In genomic region chr12:50055831-50056628, GRCh38 we compare ENCODE assay signal across 8 cellular contexts. TPM values are rescaled to one million over a fixed set of nuclear protein-coding genes. Genes with fewer than 3 reads are reported as not detected.
DNase-seq lines count a peak whose midpoint lies in the region; ATAC-seq, FAIRE-seq and TF ChIP-seq lines count a peak whose summit lies in the region.

No MANE protein-coding gene starts in this region.

- ATAC-seq in CD8-positive, alpha-beta T cell: peak; percentile 56
- ATAC-seq in HG02610 (IDR thresholded peaks at IDR 0.05; ENCODE audit: unreplicated experiment): peak; percentile 41

- H3K36me3 Mint-ChIP-seq in CD8-positive, alpha-beta T cell: peaks cover 4% of the 10 kb centered on the region

- TF ChIP-seq POLR2A in ovary (IDR thresholded peaks at IDR 0.05) (no peak), vagina (IDR thresholded peaks at IDR 0.05) (no peak)

- peak; percentile 24 to 72 (median 54) for DNase-seq in CD8-positive, alpha-beta T cell
- peak; percentile 51 for DNase-seq in OCI-M2 (lab: John Stamatoyannopoulos, UW; ENCODE audit: unreplicated experiment)
- peak; percentile 34 for DNase-seq in activated T-helper 9 cell treated with anti-CD3 and anti-CD28 coated beads, Interleukin-2, amount 50 U/mL, for 16 hours (ENCODE audit: low read depth)
- DNase-seq in frontal cortex (ENCODE audit: low spot score in 2 of 2): peak; percentile 77 to 81
- peak in 4 of 5 donors; percentile 48 to 59 (median 54) for DNase-seq in ovary
- DNase-seq in vagina (ENCODE audit: extremely low spot score in 2 of 2): no peak
- no peak for DNase-seq in SKM-1 (lab: John Stamatoyannopoulos, UW; ENCODE audit: unreplicated experiment)

- H3K27me3 ChIP-seq in CD8-positive, alpha-beta T cell (ENCODE audit: insufficient read depth, low read length): peaks cover 9% of the 10 kb centered on the region
- H3K27me3 ChIP-seq in ovary: no peaks in the 10 kb centered on the region
- no peaks in the 10 kb centered on the region for H3K27me3 ChIP-seq in vagina

- POLR2A ChIA-PET in CD8-positive, alpha-beta T cell (lab: Charles Lee): no interaction called here

- peak; percentile 95 for TF ChIP-seq CTCF in CD8-positive, alpha-beta T cell (IDR thresholded peaks at IDR 0.05)
- TF ChIP-seq CTCF in ovary (IDR thresholded peaks at IDR 0.05) (peak; percentile 62 to 87 (median 77)), vagina (IDR thresholded peaks at IDR 0.05) (peak; percentile 69 to 89 (median 87))

- H3K27ac ChIP-seq in CD8-positive, alpha-beta T cell (ENCODE audit: low read depth, low read length): no peak overlapping the region
- H3K27ac ChIP-seq in ovary (no peak overlapping the region), vagina (no peak overlapping the region)

- intact Hi-C loops in CD8-positive, alpha-beta T cell (cut with DNase I, micrococcal nuclease): loop anchor here (1.0 to 10.0 kb wide), 5 partner anchors 15 to 191 kb away; no protein-coding TSS in a partner anchor
- intact Hi-C loops in ovary (cut with DNase I) (loop anchor here in 2 of 4 donors (5.0 to 10.0 kb wide), 3 partner anchors 89 to 191 kb away; partner anchors contain the start of gene AQP5 (in 1 of the 2)), vagina (cut with DNase I) (loop anchor here (10.0 kb wide), 1 partner anchor 81 kb away; the partner anchor contains the start of gene AQP6)

- H3K4me1 Mint-ChIP-seq in CD8-positive, alpha-beta T cell (ENCODE audit: low read depth): peaks cover 42% of the 10 kb centered on the region

- no peaks in the 10 kb centered on the region for H3K9me3 ChIP-seq in CD8-positive, alpha-beta T cell (ENCODE audit: low read length)
- H3K9me3 ChIP-seq in ovary (no peaks in the 10 kb centered on the region), vagina (no peaks in the 10 kb centered on the region)

- WGBS in ovary, 3 donors: 5 to 10% (median 10%) methylated on average over 17 of the region's 17 CpGs

- CTCF ChIA-PET in CD8-positive, alpha-beta T cell (lab: Charles Lee): interaction anchor here (0.6 to 4.8 kb wide), 17 partner anchors 9 to 339 kb away, joined by 3 to 54 read pairs (median 5); no protein-coding TSS in a partner anchor

- H3K36me3 ChIP-seq in CD8-positive, alpha-beta T cell (ENCODE audit: insufficient read depth, low read length): no peaks in the 10 kb centered on the region
- H3K36me3 ChIP-seq in ovary: no peaks in the 10 kb centered on the region
- H3K36me3 ChIP-seq in vagina: no peaks in the 10 kb centered on the region

- H3K4me3 ChIP-seq in CD8-positive, alpha-beta T cell (ENCODE audit: low read depth, low read length): no peak overlapping the region
- no peak overlapping the region for H3K4me3 ChIP-seq in ovary
- peak overlapping the region in 1 of 2 donors; percentile 14 for H3K4me3 ChIP-seq in vagina

- no peak overlapping the region for H3K27ac Mint-ChIP-seq in CD8-positive, alpha-beta T cell

- H3K9me3 Mint-ChIP-seq in CD8-positive, alpha-beta T cell: no peaks in the 10 kb centered on the region

- no peak for TF ChIP-seq EP300 in ovary (IDR thresholded peaks at IDR 0.05)

- peaks cover 50% of the 10 kb centered on the region for H3K4me1 ChIP-seq in CD8-positive, alpha-beta T cell (ENCODE audit: insufficient read depth, low read length)
- H3K4me1 ChIP-seq in ovary (ENCODE audit: insufficient read depth): peaks cover 8% of the 10 kb centered on the region
- peaks cover 24% of the 10 kb centered on the region for H3K4me1 ChIP-seq in vagina

- H3K27me3 Mint-ChIP-seq in CD8-positive, alpha-beta T cell (ENCODE audit: low read depth): peaks cover 34% of the 10 kb centered on the region

- H3K4me3 Mint-ChIP-seq in CD8-positive, alpha-beta T cell: peak overlapping the region; percentile 90

- no peak for FAIRE-seq in frontal cortex (lab: Jason Lieb, UNC)

RNA-seq across cellular contexts. Expression of gene ASIC1, which starts 1.4 kb away (rescaled TPM):
- total RNA-seq in CD8-positive, alpha-beta T cell: 1 to 10 TPM; 2.9 to 3.8 TPM
- 15.5 TPM for total RNA-seq in frontal cortex
- 1 to 10 TPM in 2 of 7 donors, under 1 TPM in 5; 0.12 to 4.1 (median 0.69) TPM for total RNA-seq in ovary
- polyA plus RNA-seq in ovary: 1 to 10 TPM in 1 of 2 donors, under 1 TPM in 1; 0.58 to 3.0 TPM
- total RNA-seq in vagina: 2.9 TPM

RNA-seq across cellular contexts. Expression of gene SMARCD1, which starts 29.1 kb away (rescaled TPM):
- total RNA-seq in CD8-positive, alpha-beta T cell: 10 to 100 TPM; 90.2 to 92.1 TPM
- total RNA-seq in frontal cortex (35.1 TPM), ovary (10 to 100 TPM; 33.5 to 57.7 (median 50.7) TPM), vagina (42.2 TPM)
- polyA plus RNA-seq in ovary: 10 to 100 TPM; 26.1 to 56.9 TPM

RNA-seq across cellular contexts. Expression of gene RACGAP1, which starts 30.7 kb away (rescaled TPM):
- total RNA-seq in CD8-positive, alpha-beta T cell: 1 to 10 TPM; 2.2 to 2.8 TPM
- total RNA-seq in frontal cortex (26.5 TPM), ovary (1 to 10 TPM; 2.1 to 4.8 (median 3.8) TPM), vagina (19.2 TPM)
- polyA plus RNA-seq in ovary: 10 to 100 TPM in 1 of 2 donors, 1 to 10 TPM in 1; 2.6 to 10.8 TPM

RNA-seq across cellular contexts. Expression of gene GPD1, which starts 47.8 kb away (rescaled TPM):
- under 1 TPM; 0.24 to 0.50 TPM for total RNA-seq in CD8-positive, alpha-beta T cell
- total RNA-seq in frontal cortex (9.4 TPM), ovary (1 to 10 TPM in 1 of 7 donors, under 1 TPM in 6; 0.15 to 9.4 (median 0.46) TPM), vagina (65.3 TPM)
- under 1 TPM; 0.10 to 0.85 TPM for polyA plus RNA-seq in ovary

RNA-seq across cellular contexts. Expression of gene COX14, which starts 56.0 kb away (rescaled TPM):
- 10 to 100 TPM; 42.2 to 43.3 TPM for total RNA-seq in CD8-positive, alpha-beta T cell
- 11.0 TPM for total RNA-seq in frontal cortex
- 10 to 100 TPM; 37.5 to 72.6 (median 45.4) TPM for total RNA-seq in ovary
- 10 to 100 TPM; 46.4 to 85.4 TPM for polyA plus RNA-seq in ovary
- 74.4 TPM for total RNA-seq in vagina

Comparison
In these comparisons a context has a peak if more than half of its experiments do, and no peak if none do; other contexts are left out.
1. DNase-seq: peak in CD8-positive, alpha-beta T cell (7 of 7), OCI-M2 (single experiment), activated T-helper 9 cell treated with anti-CD3 and anti-CD28 coated beads, Interleukin-2, amount 50 U/mL, for 16 hours (single experiment), frontal cortex (2 of 2) and ovary (4 of 5); none in vagina (0 of 2) and SKM-1 (single experiment).
2. Peak in every context shown above with its lines, with median percentiles within 50 percentile points of each other: CTCF ChIP-seq.